9 cellular contexts compared by ENCODE assay signal in the genomic region with DNA sequence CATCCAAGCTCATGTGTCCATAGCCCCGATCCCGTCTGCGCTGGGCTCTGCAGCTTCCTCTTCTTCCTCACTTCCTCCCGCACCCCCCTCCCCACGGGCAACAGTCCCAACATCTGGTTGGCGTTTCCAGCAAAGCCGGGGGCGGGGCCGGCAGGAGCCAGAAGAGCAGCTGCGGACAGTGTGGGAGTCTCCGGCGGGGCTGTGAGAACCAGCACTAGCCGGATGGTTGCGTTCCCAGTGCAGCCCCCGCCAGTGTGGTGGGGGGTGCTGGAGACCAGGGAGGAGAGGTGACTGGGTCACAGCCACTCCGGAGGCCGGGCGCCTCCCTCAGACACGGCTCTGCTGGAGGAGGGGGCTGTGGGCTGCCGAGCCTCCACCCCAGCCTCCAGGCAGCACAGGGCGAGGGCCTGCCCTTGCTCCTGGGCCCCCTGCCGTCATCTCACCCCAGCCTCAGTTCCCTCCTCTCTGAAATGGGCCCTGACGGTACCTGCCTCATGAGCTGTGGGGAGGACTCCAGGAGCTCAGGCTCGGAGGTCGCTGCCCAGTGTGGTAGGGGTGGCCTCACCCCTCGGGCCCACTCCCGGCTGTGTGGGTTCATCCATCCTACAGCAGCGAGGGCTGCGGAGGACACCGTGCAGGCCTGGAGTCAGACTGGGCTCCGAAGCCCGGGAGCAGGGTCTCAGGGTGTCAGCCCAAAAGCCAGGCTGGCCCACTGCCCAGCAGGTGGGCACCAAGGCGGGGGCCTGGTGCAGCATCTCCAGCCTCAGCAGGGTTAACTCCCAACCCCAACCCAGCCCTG. TPM values are rescaled to one million over a fixed set of nuclear protein-coding genes. Genes with fewer than 3 reads are reported as not detected.
DNase-seq lines count a peak whose midpoint lies in the region; ATAC-seq and TF ChIP-seq lines count a peak whose summit lies in the region.
"Had no signal": no experiment of that assay in that cellular context is flagged by ENCODE, and none has a peak within 500 bp of the region (broad histone marks: within the 10 kb centered on the region; RNA-seq: fewer than 3 reads in every experiment).

No MANE protein-coding gene starts in this region.

- no peak overlapping the region for H4K8ac ChIP-seq in mesendoderm (ENCODE audit: low read depth, low read length)

- no peak overlapping the region for H2AK5ac ChIP-seq in mesendoderm (ENCODE audit: low read length)

- H3K4ac ChIP-seq in mesendoderm (ENCODE audit: low read depth, low read length) = no peak overlapping the region

- H3K79me1 ChIP-seq in mesendoderm (ENCODE audit: low read length) = peaks cover 2% of the 10 kb centered on the region

- H3K27me3 Mint-ChIP-seq in activated CD4-positive, alpha-beta memory T cell treated with anti-CD3 and anti-CD28 coated beads, Interleukin-2, amount 10 ng/mL, durations not matched to agents 7 days and 5 days = no peaks in the 10 kb centered on the region

- peak overlapping the region; percentile 6 for H2BK120ac ChIP-seq in mesendoderm (ENCODE audit: low read depth, low read length)

- H3K36me3 Mint-ChIP-seq in activated CD4-positive, alpha-beta memory T cell treated with anti-CD3 and anti-CD28 coated beads, Interleukin-2, amount 10 ng/mL, durations not matched to agents 7 days and 5 days (ENCODE audit: low read depth) = no peaks in the 10 kb centered on the region

- TF ChIP-seq CTCF in right atrium auricular region (IDR thresholded peaks at IDR 0.05) = no peak

- POLR2A ChIA-PET in activated CD4-positive, alpha-beta memory T cell treated with anti-CD3 and anti-CD28 coated beads, Interleukin-2, amount 10 ng/mL, durations not matched to agents 7 days and 5 days (lab: Charles Lee) = interaction anchor here (0.7 kb wide), 1 partner anchor 49 kb away, joined by 4 read pairs; no protein-coding TSS in a partner anchor

- CTCF ChIA-PET in activated CD4-positive, alpha-beta memory T cell treated with anti-CD3 and anti-CD28 coated beads, Interleukin-2, amount 10 ng/mL, durations not matched to agents 7 days and 5 days (lab: Charles Lee) = no interaction called here

- no peak overlapping the region for H3K27ac ChIP-seq in right atrium auricular region
- H3K27ac ChIP-seq in ectodermal cell (ENCODE audit: insufficient read depth, low read depth, low read length, poor library complexity, severe bottlenecking) = no peak overlapping the region
- H3K27ac ChIP-seq in mesendoderm (ENCODE audit: low read depth, low read length) = peak overlapping the region; percentile 72

- intact Hi-C loops in Right ventricle myocardium inferior (cut with DNase I) = no loop called here

- no peaks in the 10 kb centered on the region for H3K9me3 Mint-ChIP-seq in activated CD4-positive, alpha-beta memory T cell treated with anti-CD3 and anti-CD28 coated beads, Interleukin-2, amount 10 ng/mL, durations not matched to agents 7 days and 5 days

- no peak overlapping the region for H2BK15ac ChIP-seq in mesendoderm (replicated peaks; ENCODE audit: low read depth)

- H3K36me3 ChIP-seq in right atrium auricular region (no peaks in the 10 kb centered on the region), ectodermal cell (ENCODE audit: control insufficient read depth, insufficient read depth, low read length) (no peaks in the 10 kb centered on the region), mesendoderm (ENCODE audit: control insufficient read depth, insufficient read depth, low read length) (no peaks in the 10 kb centered on the region)

- DNase-seq in Right ventricle myocardium inferior (ENCODE audit: missing footprints) (peak; percentile 93), right atrium auricular region (ENCODE audit: low spot score) (no peak), mesendoderm (peak; percentile 83), erythroblast (lab: John Stamatoyannopoulos, UW) (no peak)
- no peak for DNase-seq in activated CD4-positive, alpha-beta memory T cell treated with anti-CD3 and anti-CD28 coated beads, Interleukin-2, amount 10 ng/mL, durations not matched to agents 7 days and 5 days
- no peak for DNase-seq in stimulated activated CD4-positive, alpha-beta T cell treated with anti-CD3 and anti-CD28 coated beads, Interleukin-15, amount 100 ng/mL, for 24 hours
- DNase-seq: stimulated activated CD4-positive, alpha-beta T cell treated with anti-CD3 and anti-CD28 coated beads, Interleukin-4, amount 100 ng/mL, for 24 hours had no signal

- peak overlapping the region; percentile 73 for H3K9ac ChIP-seq in mesendoderm (ENCODE audit: low read length)

- peak overlapping the region; percentile 19 for H3K4me2 ChIP-seq in mesendoderm (ENCODE audit: low read length)

- H3K27ac Mint-ChIP-seq in activated CD4-positive, alpha-beta memory T cell treated with anti-CD3 and anti-CD28 coated beads, Interleukin-2, amount 10 ng/mL, durations not matched to agents 7 days and 5 days = no peak overlapping the region

- no peaks in the 10 kb centered on the region for H3K79me2 ChIP-seq in mesendoderm (ENCODE audit: control insufficient read depth, insufficient read depth, low read length)

- H3K4me3 ChIP-seq in right atrium auricular region = peak overlapping the region in 1 of 2 donors; percentile 13
- peak overlapping the region; percentile 18 for H3K4me3 ChIP-seq in ectodermal cell (ENCODE audit: insufficient read depth, low read depth, low read length)
- no peak overlapping the region for H3K4me3 ChIP-seq in mesendoderm (ENCODE audit: low read length)

- no peak overlapping the region for H3K4me3 Mint-ChIP-seq in activated CD4-positive, alpha-beta memory T cell treated with anti-CD3 and anti-CD28 coated beads, Interleukin-2, amount 10 ng/mL, durations not matched to agents 7 days and 5 days

- peak overlapping the region; percentile 64 for H2BK5ac ChIP-seq in mesendoderm (ENCODE audit: low read length)

- H3K4me1 ChIP-seq in right atrium auricular region = peaks cover 0 to 69% of the 10 kb centered on the region in 2 donors
- peaks cover 59% of the 10 kb centered on the region for H3K4me1 ChIP-seq in ectodermal cell (ENCODE audit: control insufficient read depth, insufficient read depth, low read length)
- peaks cover 14% of the 10 kb centered on the region for H3K4me1 ChIP-seq in mesendoderm (ENCODE audit: control insufficient read depth, low read depth, low read length)

- H3K18ac ChIP-seq in mesendoderm (ENCODE audit: low read length) = peak overlapping the region; percentile 54

- H3K4me1 Mint-ChIP-seq in activated CD4-positive, alpha-beta memory T cell treated with anti-CD3 and anti-CD28 coated beads, Interleukin-2, amount 10 ng/mL, durations not matched to agents 7 days and 5 days = peaks cover 1% of the 10 kb centered on the region

- ATAC-seq in Right ventricle myocardium inferior = peak; percentile 60
- ATAC-seq in HG03025 (IDR thresholded peaks at IDR 0.05; ENCODE audit: low FRiP score, unreplicated experiment) = no peak

- WGBS in ectodermal cell, 2 experiments = 8 to 9% methylated on average over 33 of the region's 33 CpGs
- no CpG with 5 or more reads among the region's 33 CpGs for WGBS in mesendoderm (ENCODE audit: extremely low coverage, insufficient coverage, low lambda C conversion rate)

- H3K23ac ChIP-seq in mesendoderm (ENCODE audit: low read length) = no peak overlapping the region

- no peaks in the 10 kb centered on the region for H3K27me3 ChIP-seq in right atrium auricular region
- no peaks in the 10 kb centered on the region for H3K27me3 ChIP-seq in ectodermal cell (ENCODE audit: control insufficient read depth, insufficient read depth, low read length, poor library complexity, severe bottlenecking)
- no peaks in the 10 kb centered on the region for H3K27me3 ChIP-seq in mesendoderm (ENCODE audit: insufficient read depth, low read length, poor library complexity)

- H4K5ac ChIP-seq in mesendoderm (ENCODE audit: low read length) = no peak overlapping the region

- peak overlapping the region; percentile 74 for H3K56ac ChIP-seq in mesendoderm (ENCODE audit: low read length)

- no peak for TF ChIP-seq POLR2A in erythroblast (IDR thresholded peaks at IDR 0.05; ENCODE audit: low read length)

- H3K9me3 ChIP-seq in right atrium auricular region (no peaks in the 10 kb centered on the region), ectodermal cell (ENCODE audit: control insufficient read depth, low read length) (no peaks in the 10 kb centered on the region)

RNA-seq across cellular contexts. Expression of a gene that starts 41.5 kb away (rescaled TPM):
- 18.7 TPM for total RNA-seq in Right ventricle myocardium inferior
- 10 to 100 TPM; 14.2 to 39.7 TPM for total RNA-seq in right atrium auricular region
- polyA plus RNA-seq in ectodermal cell (2013, experiment 1 of 4) = 24.9 TPM
- polyA plus RNA-seq in ectodermal cell (2013, experiment 2 of 4) = 32.4 TPM
- polyA plus RNA-seq in ectodermal cell (2013, experiment 3 of 4) = 24.0 TPM
- polyA plus RNA-seq in ectodermal cell (2013, experiment 4 of 4) = 28.5 TPM
- 14.3 TPM for polyA plus RNA-seq in mesendoderm (2013, experiment 1 of 2)
- 14.2 TPM for polyA plus RNA-seq in mesendoderm (2013, experiment 2 of 2)
- total RNA-seq in activated CD4-positive, alpha-beta memory T cell treated with anti-CD3 and anti-CD28 coated beads, Interleukin-2, amount 10 ng/mL, durations not matched to agents 7 days and 5 days = 10 to 100 TPM; 58.8 to 59.8 TPM

Comparison
In these comparisons a context has a peak if more than half of its experiments do, and no peak if none do; other contexts are left out.
1. DNase-seq: peak in Right ventricle myocardium inferior (single experiment) and mesendoderm (single experiment); none in right atrium auricular region (single experiment), erythroblast (0 of 2), activated CD4-positive, alpha-beta memory T cell treated with anti-CD3 and anti-CD28 coated beads, Interleukin-2, amount 10 ng/mL, durations not matched to agents 7 days and 5 days (single experiment) and stimulated activated CD4-positive, alpha-beta T cell treated with anti-CD3 and anti-CD28 coated beads, Interleukin-15, amount 100 ng/mL, for 24 hours (single experiment).